In the genomic region with DNA sequence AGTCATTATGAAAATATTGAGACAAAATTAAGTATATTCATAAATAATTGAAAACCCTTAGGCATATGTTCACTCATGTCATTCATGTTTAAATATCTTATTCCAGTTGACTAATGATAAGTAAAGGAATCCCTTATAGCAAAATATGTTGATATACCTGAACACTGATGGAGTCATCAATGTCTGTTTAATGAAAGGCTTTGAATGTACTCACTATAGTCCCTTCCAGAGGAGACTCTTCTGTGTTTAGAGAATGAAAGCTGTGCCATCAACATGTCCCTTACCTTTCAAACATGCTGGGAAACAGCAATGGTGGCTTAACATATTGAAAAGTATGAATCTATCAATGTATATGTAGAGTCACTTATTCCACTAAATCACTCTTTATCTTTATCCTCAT, we compare ENCODE assay signal across 33 cellular contexts.
"Had no signal": no experiment of that assay in that cellular context is flagged by ENCODE, and none has a peak within 500 bp of the region (broad histone marks: within the 10 kb centered on the region; RNA-seq: fewer than 3 reads in every experiment).

No MANE protein-coding gene starts in this region.

- H3K27me3 ChIP-seq: MG63 had no signal

- H3K4me3 ChIP-seq: MG63 had no signal

- H3K9ac ChIP-seq: KMS-11 had no signal

- H3K27ac ChIP-seq: KMS-11 had no signal

- H3K36me3 ChIP-seq: MG63 had no signal

- DNase-seq: Karpas-422, Kasumi-1, MG63, MM.1S, MV-4-11, NCI-H1048, NCI-H1092, NCI-H1092 treated with DMSO at 0.1 percent for 48 hours, NCI-H1105, NCI-H1105 treated with DMSO at 0.1 percent for 48 hours, NCI-H1417, NCI-H1417 treated with DMSO at 0.1 percent for 48 hours, NCI-H1436, NCI-H1436 treated with DMSO at 0.1 percent for 48 hours, NCI-H146, NCI-H1694, NCI-H1694 treated with DMSO at 0.1 percent for 48 hours, NCI-H187, NCI-H187 treated with DMSO at 0.1 percent for 48 hours, NCI-H1930, NCI-H2029, NCI-H2029 treated with DMSO at 0.1 percent for 48 hours, NCI-H2081, NCI-H2081 treated with DMSO at 0.1 percent for 48 hours, NCI-H2107, NCI-H2171, NCI-H2171 treated with DMSO at 0.1 percent for 48 hours, NCI-H226, NCI-H345, NCI-H446, NCI-H446 treated with DMSO at 0.1 percent for 48 hours, NCI-H510A had no signal

- H3K9me3 ChIP-seq: MG63 had no signal

- H3K4me2 ChIP-seq: KMS-11 had no signal
